Comparison of ENCODE assay signal across 11 cellular contexts in genomic region chr9:27194401-27195091, GRCh38.
A peak's percentile ranks its signal among the peaks of the same experiment; 100 is the strongest.
DNase-seq lines count a peak whose midpoint lies in the region; ATAC-seq, FAIRE-seq and TF ChIP-seq lines count a peak whose summit lies in the region.
"Had no signal": no experiment of that assay in that cellular context is flagged by ENCODE, and none has a peak within 500 bp of the region (broad histone marks: within the 10 kb centered on the region; RNA-seq: fewer than 3 reads in every experiment).

No MANE protein-coding gene starts in this region.

- DNase-seq in A172 (ENCODE audit: low spot score) (peak; percentile 84), kidney epithelial cell (ENCODE audit: low read depth) (peak; percentile 61), small intestine (no peak), UCSD-AML1 (lab: John Stamatoyannopoulos, UW; ENCODE audit: unreplicated experiment) (no peak)
- DNase-seq in activated CD4-positive, CD25-positive, alpha-beta regulatory T cell (lab: John Stamatoyannopoulos, UW), result no peak
- DNase-seq: Calu3; Karpas-422; stimulated activated CD4-positive, alpha-beta T cell treated with anti-CD3 and anti-CD28 coated beads, Interleukin-2, amount 100 ng/mL, for 24 hours had no signal

- H3K36me3 Mint-ChIP-seq in activated T-helper 17 cell treated with anti-CD3 and anti-CD28 coated beads, Interleukin-2, amount 50 U/mL, for 72 hours (ENCODE audit: low read depth), result no peaks in the 10 kb centered on the region

- POLR2A ChIA-PET in HEK293 (lab: Yijun Ruan, JAX), result no interaction called here

- H3K27me3 Mint-ChIP-seq in activated T-helper 17 cell treated with anti-CD3 and anti-CD28 coated beads, Interleukin-2, amount 50 U/mL, for 72 hours, result peaks cover 6% of the 10 kb centered on the region

- H3K27ac Mint-ChIP-seq in activated T-helper 17 cell treated with anti-CD3 and anti-CD28 coated beads, Interleukin-2, amount 50 U/mL, for 72 hours, result no peak overlapping the region

- no peak overlapping the region for H3K27ac ChIP-seq in HEK293 (ENCODE audit: extremely low read depth, low read depth, low read length)
- no peak overlapping the region for H3K27ac ChIP-seq in small intestine (ENCODE audit: low read depth in 1 of 2, low read length in 1 of 2)

- H3K4me1 ChIP-seq in HEK293 (ENCODE audit: control insufficient read depth, insufficient read depth, low read length), result no peaks in the 10 kb centered on the region
- H3K4me1 ChIP-seq in small intestine (ENCODE audit: control insufficient read depth in 2 of 2, insufficient read depth in 1 of 2, low read depth in 1 of 2, low read length in 1 of 2), result no peaks in the 10 kb centered on the region

- no peaks in the 10 kb centered on the region for H3K4me1 Mint-ChIP-seq in activated T-helper 17 cell treated with anti-CD3 and anti-CD28 coated beads, Interleukin-2, amount 50 U/mL, for 72 hours

- ATAC-seq in activated T-helper 17 cell treated with anti-CD3 and anti-CD28 coated beads, Interleukin-2, amount 50 U/mL, for 72 hours (replicated peaks), result peak; percentile 60
- no peak for ATAC-seq in GM19035 (IDR thresholded peaks at IDR 0.05; ENCODE audit: unreplicated experiment)

- WGBS in small intestine, 3 donors, result 56 to 64% (median 62%) methylated on average over 5 of the region's 5 CpGs

- H3K9me3 Mint-ChIP-seq in activated T-helper 17 cell treated with anti-CD3 and anti-CD28 coated beads, Interleukin-2, amount 50 U/mL, for 72 hours, result peaks cover 4% of the 10 kb centered on the region

- H3K4me3 Mint-ChIP-seq in activated T-helper 17 cell treated with anti-CD3 and anti-CD28 coated beads, Interleukin-2, amount 50 U/mL, for 72 hours, result no peak overlapping the region

- CTCF ChIA-PET in HEK293 (lab: Yijun Ruan, JAX), result interaction anchor here (0.6 to 1.6 kb wide), 2 partner anchors 11 to 53 kb away, joined by 3 to 5 read pairs; no protein-coding TSS in a partner anchor

- TF ChIP-seq CTCF in HEK293 (tag by site-specific recombination; IDR thresholded peaks at IDR 0.05) (no peak), kidney epithelial cell (IDR thresholded peaks at IDR 0.05; ENCODE audit: insufficient read depth, low read length, poor library complexity, severe bottlenecking) (no peak)

- H3K4me3 ChIP-seq in HEK293 (ENCODE audit: low read depth, low read length) (no peak overlapping the region), kidney epithelial cell (ENCODE audit: low read depth, low read length) (no peak overlapping the region), small intestine (ENCODE audit: low read depth in 1 of 2, low read length in 2 of 2) (no peak overlapping the region)

- no peak for FAIRE-seq in small intestine (lab: Jason Lieb, UNC)

- H3K9me3 ChIP-seq in HEK293 (ENCODE audit: control insufficient read depth, insufficient read depth, low read depth, low read length), result no peaks in the 10 kb centered on the region
- H3K9me3 ChIP-seq in small intestine (ENCODE audit: control insufficient read depth, low read depth), result no peaks in the 10 kb centered on the region

- no peaks in the 10 kb centered on the region for H3K27me3 ChIP-seq in kidney epithelial cell (ENCODE audit: control insufficient read depth, insufficient read depth, low read length)
- H3K27me3 ChIP-seq in small intestine (ENCODE audit: control insufficient read depth in 2 of 2, insufficient read depth in 2 of 2, low read length in 2 of 2), result no peaks in the 10 kb centered on the region

- H3K36me3 ChIP-seq in HEK293 (ENCODE audit: control insufficient read depth in 2 of 2, insufficient read depth in 1 of 2, low read length in 2 of 2) (no peaks in the 10 kb centered on the region), kidney epithelial cell (ENCODE audit: control insufficient read depth, insufficient read depth, low read length) (no peaks in the 10 kb centered on the region), small intestine (ENCODE audit: control insufficient read depth in 2 of 2, insufficient read depth in 2 of 2, low read length in 2 of 2) (no peaks in the 10 kb centered on the region)

TF ChIP-seq in HEK293, 187 proteins besides CTCF, POLR2A, EP300 and RAD21 (continues in another document):
- TF ChIP-seq SCRT2 (tag by site-specific recombination; IDR thresholded peaks at IDR 0.05) (no peak), ZNF501 (tag by site-specific recombination; IDR thresholded peaks at IDR 0.05) (no peak), SP7 (tag by site-specific recombination; IDR thresholded peaks at IDR 0.05) (0 out of 2 replicates have a peak, but pooled peaks have one; percentile 18), ZNF792 (tag by site-specific recombination; IDR thresholded peaks at IDR 0.05) (no peak), ZBTB49 (tag by site-specific recombination; IDR thresholded peaks at IDR 0.05; ENCODE audit: low read depth) (no peak), ZBTB17 (tag by site-specific recombination; IDR thresholded peaks at IDR 0.05) (no peak), ZNF791 (tag by site-specific recombination; IDR thresholded peaks at IDR 0.05) (no peak), ZNF704 (tag by site-specific recombination; IDR thresholded peaks at IDR 0.05) (no peak), ZNF155 (tag by site-specific recombination; IDR thresholded peaks at IDR 0.05) (no peak), ZNF76 (tag by site-specific recombination; IDR thresholded peaks at IDR 0.05; ENCODE audit: borderline replicate concordance, low read depth) (no peak), ZNF555 (tag by site-specific recombination; conservative IDR thresholded peaks at IDR 0.05) (no peak), ZNF184 (tag by site-specific recombination; IDR thresholded peaks at IDR 0.05) (no peak), ZNF707 (tag by site-specific recombination; IDR thresholded peaks at IDR 0.05) (no peak), RBAK (tag by site-specific recombination; IDR thresholded peaks at IDR 0.05) (no peak), ZNF148 (tag by site-specific recombination; IDR thresholded peaks at IDR 0.05; ENCODE audit: borderline replicate concordance) (no peak), ZNF223 (tag by site-specific recombination; IDR thresholded peaks at IDR 0.05) (no peak), ZNF157 (tag by site-specific recombination; IDR thresholded peaks at IDR 0.05) (no peak), ZNF558 (tag by site-specific recombination; IDR thresholded peaks at IDR 0.05) (no peak)

Comparison
In these comparisons a context has a peak if more than half of its experiments do, and no peak if none do; other contexts are left out.
1. DNase-seq: peak in A172 (single experiment) and kidney epithelial cell (single experiment); none in small intestine (single experiment), UCSD-AML1 (single experiment) and activated CD4-positive, CD25-positive, alpha-beta regulatory T cell (0 of 4).